15 cellular contexts compared by ENCODE assay signal in genomic region chr9:14310247-14310646, GRCh38. TPM values are rescaled to one million over a fixed set of nuclear protein-coding genes. Genes with fewer than 3 reads are reported as not detected.
DNase-seq lines count a peak whose midpoint lies in the region; ATAC-seq and TF ChIP-seq lines count a peak whose summit lies in the region.
"Had no signal": no experiment of that assay in that cellular context is flagged by ENCODE, and none has a peak within 500 bp of the region (broad histone marks: within the 10 kb centered on the region; RNA-seq: fewer than 3 reads in every experiment).

No MANE protein-coding gene starts in this region.

- DNase-seq in left ventricle myocardium inferior (no peak), cardiac septum (ENCODE audit: low spot score) (no peak), upper lobe of right lung (no peak), SKM-1 (lab: John Stamatoyannopoulos, UW; ENCODE audit: unreplicated experiment) (no peak), UCSD-AML1 (lab: John Stamatoyannopoulos, UW; ENCODE audit: unreplicated experiment) (no peak), anterior cingulate cortex (lab: John Stamatoyannopoulos, UW) (no peak)
- DNase-seq: activated CD8-positive, alpha-beta T cell treated with anti-CD3 and anti-CD28 coated beads for 36 hours; activated gamma-delta T cell treated with Interleukin-2 at 50 U/mL for 16 hours; cortex of kidney; NCI-H146; retina had no signal

- peaks cover 34% of the 10 kb centered on the region for H3K36me3 Mint-ChIP-seq in nephron (ENCODE audit: low read depth)
- H3K36me3 Mint-ChIP-seq: memory B cell had no signal

- peaks cover 36% of the 10 kb centered on the region for H3K4me1 Mint-ChIP-seq in nephron

- peak overlapping the region; percentile 100 for H3K27ac ChIP-seq in left ventricle myocardium inferior (replicated peaks)
- H3K27ac ChIP-seq in duodenal mucosa (ENCODE audit: low read depth, low read length) = no peak overlapping the region
- H3K27ac ChIP-seq in upper lobe of right lung = peak overlapping the region; percentile 45

- peaks cover 8% of the 10 kb centered on the region for H3K36me3 ChIP-seq in left ventricle myocardium inferior
- peaks cover 7 to 10% of the 10 kb centered on the region in 2 donors for H3K36me3 ChIP-seq in duodenal mucosa (ENCODE audit: control insufficient read depth in 1 of 2, insufficient read depth in 2 of 2, low read length in 2 of 2)
- peaks cover 10% of the 10 kb centered on the region for H3K36me3 ChIP-seq in upper lobe of right lung

- H3K27me3 Mint-ChIP-seq in nephron (ENCODE audit: low read depth) = peaks cover 7% of the 10 kb centered on the region

- H3K4me3 ChIP-seq in left ventricle myocardium inferior (peak overlapping the region; percentile 80), duodenal mucosa (ENCODE audit: low read depth in 1 of 2, low read length in 2 of 2) (peak overlapping the region; percentile 57 to 65), upper lobe of right lung (peak overlapping the region; percentile 73)

- peak overlapping the region; percentile 84 to 100 (median 100) for H3K27ac Mint-ChIP-seq in nephron
- H3K27ac Mint-ChIP-seq: activated CD8-positive, alpha-beta T cell treated with anti-CD3 and anti-CD28 coated beads for 36 hours; memory B cell had no signal

- H3K4me1 ChIP-seq in left ventricle myocardium inferior (peaks cover 72% of the 10 kb centered on the region), duodenal mucosa (ENCODE audit: control insufficient read depth in 1 of 2, insufficient read depth in 2 of 2, low read length in 2 of 2) (peaks cover 12 to 14% of the 10 kb centered on the region in 2 donors), upper lobe of right lung (peaks cover 11% of the 10 kb centered on the region)

- H3K9me3 Mint-ChIP-seq in nephron = peaks cover 2% of the 10 kb centered on the region
- H3K9me3 Mint-ChIP-seq: activated CD8-positive, alpha-beta T cell treated with anti-CD3 and anti-CD28 coated beads for 36 hours; memory B cell had no signal

- intact Hi-C loops in left ventricle myocardium inferior (cut with micrococcal nuclease) = loop anchor here (10.0 kb wide), 1 partner anchor 215 kb away; no protein-coding TSS in a partner anchor
- intact Hi-C loops in cardiac septum (cut with DNase I) = loop anchor here (5.0 to 10.0 kb wide), 4 partner anchors 38 to 463 kb away; no protein-coding TSS in a partner anchor
- intact Hi-C loops in upper lobe of right lung (cut with DNase I) = no loop called here

- H3K9me3 ChIP-seq in left ventricle myocardium inferior (replicated peaks) = no peaks in the 10 kb centered on the region
- H3K9me3 ChIP-seq in duodenal mucosa (ENCODE audit: control insufficient read depth in 1 of 2, low read length in 2 of 2) = no peaks in the 10 kb centered on the region
- no peaks in the 10 kb centered on the region for H3K9me3 ChIP-seq in upper lobe of right lung

- TF ChIP-seq CTCF in left ventricle myocardium inferior (IDR thresholded peaks at IDR 0.05; ENCODE audit: borderline replicate concordance) (no peak), nephron (IDR thresholded peaks at IDR 0.05; ENCODE audit: unreplicated experiment in 3 of 3) (no peak), upper lobe of right lung (IDR thresholded peaks at IDR 0.05) (no peak)

- ATAC-seq in upper lobe of right lung = no peak
- ATAC-seq: activated CD8-positive, alpha-beta T cell treated with anti-CD3 and anti-CD28 coated beads for 36 hours had no signal

- H3K9ac ChIP-seq in duodenal mucosa (ENCODE audit: low read depth in 1 of 2, low read length in 2 of 2) = peak overlapping the region in 1 of 2 donors; percentile 42

- H3K4me3 Mint-ChIP-seq in nephron = peak overlapping the region; percentile 91 to 99 (median 96)
- H3K4me3 Mint-ChIP-seq: activated CD8-positive, alpha-beta T cell treated with anti-CD3 and anti-CD28 coated beads for 36 hours; memory B cell had no signal

- H3K27me3 ChIP-seq in left ventricle myocardium inferior (ENCODE audit: low read depth) (no peaks in the 10 kb centered on the region), duodenal mucosa (ENCODE audit: control insufficient read depth in 1 of 2, insufficient read depth in 2 of 2, low read length in 2 of 2) (peaks cover 0 to 11% of the 10 kb centered on the region in 2 donors), upper lobe of right lung (no peaks in the 10 kb centered on the region)

RNA-seq across cellular contexts. Expression of gene NFIB, which starts 3.7 kb away (rescaled TPM):
- total RNA-seq in left ventricle myocardium inferior = 110 TPM
- total RNA-seq in cardiac septum = 129 TPM
- 99.4 TPM for total RNA-seq in upper lobe of right lung
- total RNA-seq: activated CD8-positive, alpha-beta T cell treated with anti-CD3 and anti-CD28 coated beads for 36 hours; T-helper 1 cell treated with Interleukin-12 subunit alpha and Interleukin-12 subunit beta and Interleukin-4 antibody, amounts not matched to agents 30 ng/mL and 1 ng/mL, for 36 hours had no signal
